In genomic region chr2:16092861-16093638, GRCh38 we compare ENCODE assay signal across 2 cellular contexts.
TF ChIP-seq lines count a peak whose summit lies in the region.

No MANE protein-coding gene starts in this region.

TF ChIP-seq in SK-N-SH, 30 proteins besides CTCF, POLR2A, EP300 and RAD21 (continued from another document):
- TF ChIP-seq MAX (IDR thresholded peaks at IDR 0.05; ENCODE audit: low read depth) = no peak
- TF ChIP-seq MXI1 (IDR thresholded peaks at IDR 0.05; ENCODE audit: low read depth, low read length) = no peak

TF ChIP-seq in SK-N-SH treated with all-trans-retinoic acid at 6 μM for 48 hours, 23 proteins besides CTCF, POLR2A, EP300 and RAD21 (continued from another document):
- TF ChIP-seq PATZ1 (CRISPR knock-in tag; IDR thresholded peaks at IDR 0.05; ENCODE audit: borderline replicate concordance) (no peak), ARNTL (CRISPR knock-in tag; IDR thresholded peaks at IDR 0.05; ENCODE audit: borderline replicate concordance, low read depth) (no peak), OSR1 (CRISPR knock-in tag; IDR thresholded peaks at IDR 0.05) (no peak), ZNF565 (CRISPR knock-in tag; conservative IDR thresholded peaks at IDR 0.05; ENCODE audit: low read depth) (no peak), ZFP3 (CRISPR knock-in tag; IDR thresholded peaks at IDR 0.05) (no peak), ZNF8 (CRISPR knock-in tag; IDR thresholded peaks at IDR 0.05) (no peak), ZC3H10 (CRISPR knock-in tag; IDR thresholded peaks at IDR 0.05) (no peak)
